ENCODE assay signal across 8 cellular contexts in genomic region chr9:66153021-66153725, GRCh38.
A peak's percentile ranks its signal among the peaks of the same experiment; 100 is the strongest.
DNase-seq lines count a peak whose midpoint lies in the region; ATAC-seq and TF ChIP-seq lines count a peak whose summit lies in the region.
"Not testable (repeated sequence)": the region's sequence is repeated elsewhere in the genome, so short reads cannot be mapped to it uniquely, and the experiment has no call there.

No MANE protein-coding gene starts in this region.

- in situ Hi-C loops in astrocyte of the cerebellum (cut with HindIII; ENCODE audit: low sequenced_read_pairs) = not testable (repeated sequence)

- H3K27ac Mint-ChIP-seq in T-cell = not testable (repeated sequence)

- DNase-seq in GM06990 (ENCODE audit: extremely low read depth, insufficient read length) (peak; percentile 57), T-cell (peak in 19 of 34 experiments; percentile 1 to 32 (median 14)), astrocyte of the cerebellum (ENCODE audit: low read depth) (peak; percentile 19), head of caudate nucleus (peak in 39 of 42 donors; percentile 7 to 78 (median 50)), stromal cell of bone marrow (ENCODE audit: low read depth) (peak; percentile 12)
- not testable (repeated sequence) for DNase-seq in omental fat pad (ENCODE audit: low spot score)

- H3K27me3 ChIP-seq in GM06990 (replicated peaks; ENCODE audit: control insufficient read depth, insufficient read depth, low read length) = not testable (repeated sequence)

- POLR2A ChIA-PET in T-cell (lab: Charles Lee) = not testable (repeated sequence)

- H3K9me3 Mint-ChIP-seq in T-cell = not testable (repeated sequence)

- ATAC-seq in GM21619 (IDR thresholded peaks at IDR 0.05; ENCODE audit: unreplicated experiment) = peak; percentile 99
- ATAC-seq in HG03432 (IDR thresholded peaks at IDR 0.05; ENCODE audit: unreplicated experiment) = peak; percentile 100
- peak; percentile 90 to 99 (median 94) for ATAC-seq in T-cell (replicated peaks in 1 of 4)
- peak; percentile 86 for ATAC-seq in omental fat pad (ENCODE audit: low FRiP score)

- not testable (repeated sequence) for H3K36me3 Mint-ChIP-seq in T-cell

- not testable (repeated sequence) for H3K4me1 Mint-ChIP-seq in T-cell

- 0 out of 2 replicates have a peak overlapping the region, but pooled peaks have one; percentile 14 for H3K4me3 ChIP-seq in GM06990 (replicated peaks; ENCODE audit: low read depth, low read length)
- H3K4me3 ChIP-seq in astrocyte of the cerebellum (ENCODE audit: low read depth, low read length) = peak overlapping the region; percentile 38

- not testable (repeated sequence) for H3K36me3 ChIP-seq in GM06990 (ENCODE audit: control insufficient read depth, insufficient read depth, low read length)

- intact Hi-C loops in head of caudate nucleus (cut with DNase I) = not testable (repeated sequence)

- not testable (repeated sequence) for TF ChIP-seq CTCF in GM06990 (IDR thresholded peaks at IDR 0.05; ENCODE audit: insufficient read depth, low read length, poor library complexity, severe bottlenecking); omental fat pad (IDR thresholded peaks at IDR 0.05)
- peak; percentile 27 for TF ChIP-seq CTCF in astrocyte of the cerebellum (IDR thresholded peaks at IDR 0.05; ENCODE audit: low read depth, low read length, missing control alignments)

- CTCF ChIA-PET in T-cell (lab: Charles Lee) = not testable (repeated sequence)

- not testable (repeated sequence) for H3K27me3 Mint-ChIP-seq in T-cell

- peak overlapping the region in 1 of 3 donors; percentile 13 for H3K4me3 Mint-ChIP-seq in T-cell
